10 cellular contexts compared by ENCODE assay signal in genomic region chr21:45427331-45428271, GRCh38. TPM values are rescaled to one million over a fixed set of nuclear protein-coding genes. Genes with fewer than 3 reads are reported as not detected.
A peak's percentile ranks its signal among the peaks of the same experiment; 100 is the strongest.
DNase-seq lines count a peak whose midpoint lies in the region; TF ChIP-seq lines count a peak whose summit lies in the region.
"Had no signal": no experiment of that assay in that cellular context is flagged by ENCODE, and none has a peak within 500 bp of the region (broad histone marks: within the 10 kb centered on the region; RNA-seq: fewer than 3 reads in every experiment).

No MANE protein-coding gene starts in this region.

- peak; percentile 83 for DNase-seq in AG04450 (ENCODE audit: low read depth, low spot score)
- peak; percentile 33 for DNase-seq in NCI-H460 (ENCODE audit: extremely low read depth, low read depth)
- DNase-seq in epithelial cell of esophagus (ENCODE audit: low read depth), result peak; percentile 95
- no peak for DNase-seq in activated effector memory CD4-positive, alpha-beta T cell treated with anti-CD3 and anti-CD28 coated beads, Interleukin-2, amount 50 U/mL, for 16 hours
- no peak for DNase-seq in nucleus accumbens (lab: John Stamatoyannopoulos, UW)
- no peak for DNase-seq in activated naive CD4-positive, alpha-beta T cell treated with anti-CD3 and anti-CD28 coated beads, Interleukin-2, amount 50 U/mL, for 16 hours
- DNase-seq in mesenteric fat pad (ENCODE audit: low spot score), result no peak
- DNase-seq: CD4-positive, alpha-beta T cell had no signal

- H3K27ac ChIP-seq in AG04450 (ENCODE audit: low read depth, low read length), result peak overlapping the region; percentile 82
- peak overlapping the region; percentile 92 for H3K27ac ChIP-seq in mesodermal cell (ENCODE audit: low read depth, low read length, severe bottlenecking)

- H3K9me3 ChIP-seq in AG04450 (ENCODE audit: control insufficient read depth, insufficient read depth, low read length), result peaks cover 11% of the 10 kb centered on the region; the same call in 1 of the 2 replicates
- no peaks in the 10 kb centered on the region for H3K9me3 ChIP-seq in mesodermal cell (ENCODE audit: control insufficient read depth, low read length)

- peaks cover 19% of the 10 kb centered on the region for H3K36me3 ChIP-seq in mesodermal cell (ENCODE audit: control insufficient read depth, insufficient read depth, low read length)

- CTCF ChIA-PET in AG04450 (lab: Charles Lee), result no interaction called here

- H3K4me3 ChIP-seq in AG04450 (ENCODE audit: low read depth, low read length) (no peak overlapping the region), epithelial cell of esophagus (ENCODE audit: low read length) (no peak overlapping the region), mesodermal cell (ENCODE audit: extremely low read depth, insufficient read depth, low read length, poor library complexity, severe bottlenecking) (no peak overlapping the region)
- H3K4me3 ChIP-seq: skin epidermis had no signal

- H3K27me3 ChIP-seq in AG04450 (ENCODE audit: control insufficient read depth, insufficient read depth, low read length), result no peaks in the 10 kb centered on the region

- TF ChIP-seq CTCF in AG04450 (IDR thresholded peaks at IDR 0.05; ENCODE audit: low read depth, low read length), result no peak
- TF ChIP-seq CTCF in epithelial cell of esophagus (IDR thresholded peaks at IDR 0.05; ENCODE audit: insufficient read depth, low read depth, low read length, missing control alignments), result no peak

- POLR2A ChIA-PET in AG04450 (lab: Yijun Ruan, JAX), result interaction anchor here (0.7 to 1.3 kb wide), 5 partner anchors 9 to 140 kb away, joined by 3 to 4 read pairs (median 3); partner anchors contain the start of gene POFUT2

- WGBS in mesodermal cell (ENCODE audit: insufficient coverage in 2 of 2), 2 experiments, result 59 to 62% methylated on average over 30 to 44 of the region's 45 CpGs

- peaks cover 57% of the 10 kb centered on the region for H3K4me1 ChIP-seq in mesodermal cell (ENCODE audit: control insufficient read depth, insufficient read depth, low read length, poor library complexity, severe bottlenecking)

RNA-seq across cellular contexts. Expression of gene COL18A1, which starts 22.6 kb away (rescaled TPM):
- 25.3 and 37.0 TPM in 2 replicates for polyA plus RNA-seq in AG04450 (2011; rRNA removed)
- 7.7 and 9.1 TPM in 2 replicates for polyA minus RNA-seq in AG04450 (2011; rRNA and poly(A)+ RNA removed)
- 3.7 and 3.9 TPM in 2 replicates for total RNA-seq in NCI-H460 (2014; rRNA removed; shearing (Covaris generic))
- 10.5 and 12.7 TPM in 2 replicates for polyA plus RNA-seq in NCI-H460 (2014; cell fraction: nucleus; rRNA removed)
- polyA plus RNA-seq in mesodermal cell (2013, experiment 1 of 2), result 343 TPM
- polyA plus RNA-seq in mesodermal cell (2013, experiment 2 of 2), result 309 TPM
- total RNA-seq in mesenteric fat pad, result 79.8 TPM

Comparison
In these comparisons a context has a peak if more than half of its experiments do, and no peak if none do; other contexts are left out.
1. DNase-seq: peak in AG04450 (single experiment), NCI-H460 (single experiment) and epithelial cell of esophagus (single experiment); none in activated effector memory CD4-positive, alpha-beta T cell treated with anti-CD3 and anti-CD28 coated beads, Interleukin-2, amount 50 U/mL, for 16 hours (single experiment), nucleus accumbens (0 of 56), activated naive CD4-positive, alpha-beta T cell treated with anti-CD3 and anti-CD28 coated beads, Interleukin-2, amount 50 U/mL, for 16 hours (single experiment) and mesenteric fat pad (single experiment).
2. RNA of gene COL18A1, which starts 22.6 kb away (total RNA-seq): 79.8 TPM in mesenteric fat pad (single experiment); 3.7 to 3.9 TPM in NCI-H460; every median in the first group is over 10 times any median in the second.